ENCODE assay signal across 24 cellular contexts in genomic region chr5:31774779-31775178, GRCh38.
DNase-seq lines count a peak whose midpoint lies in the region; ATAC-seq and TF ChIP-seq lines count a peak whose summit lies in the region.
"Had no signal": no experiment of that assay in that cellular context is flagged by ENCODE, and none has a peak within 500 bp of the region (broad histone marks: within the 10 kb centered on the region; RNA-seq: fewer than 3 reads in every experiment).

No MANE protein-coding gene starts in this region.

- no peaks in the 10 kb centered on the region for H3K36me3 ChIP-seq in HEK293 (ENCODE audit: control insufficient read depth in 2 of 2, insufficient read depth in 1 of 2, low read length in 2 of 2)
- H3K36me3 ChIP-seq in gastroesophageal sphincter, result no peaks in the 10 kb centered on the region
- H3K36me3 ChIP-seq in osteoblast (ENCODE audit: insufficient read depth, low read length), result no peaks in the 10 kb centered on the region
- no peaks in the 10 kb centered on the region for H3K36me3 ChIP-seq in transverse colon
- H3K36me3 ChIP-seq in PC-9 (ENCODE audit: low read depth), result no peaks in the 10 kb centered on the region
- H3K36me3 ChIP-seq: BLaER1 treated with 17β-estradiol and CSF1 and Interleukin-3, amounts not matched to agents 10 nM and 100 nM; neutrophil had no signal

- intact Hi-C loops in transverse colon (cut with DNase I; ENCODE audit: low total_unique reads), result no loop called here
- intact Hi-C loops in PC-9 (cut with micrococcal nuclease; ENCODE audit: unreplicated experiment), result no loop called here

- 4 to 11% methylated on average over 3 of the region's 3 CpGs for WGBS in gastroesophageal sphincter (ENCODE audit: low coverage in 1 of 2), 2 donors
- WGBS in transverse colon (ENCODE audit: low coverage in 1 of 2), 2 donors, result 55 to 59% methylated on average over 3 of the region's 3 CpGs

- in situ Hi-C loops in transverse colon (cut with MboI; ENCODE audit: low pct_ligation_motif_present in 1 of 4, low pct_unique_long_range_greater_than_20kb in 1 of 4, low sequenced_read_pairs in 3 of 4), result no loop called here

- TF ChIP-seq CTCF in HEK293 (tag by site-specific recombination; IDR thresholded peaks at IDR 0.05) (no peak), gastroesophageal sphincter (IDR thresholded peaks at IDR 0.05) (no peak), osteoblast (IDR thresholded peaks at IDR 0.05; ENCODE audit: extremely low read depth, low read depth, low read length) (no peak), transverse colon (IDR thresholded peaks at IDR 0.05) (no peak), PC-9 (conservative IDR thresholded peaks at IDR 0.05) (no peak)

- POLR2A ChIA-PET in HEK293 (lab: Yijun Ruan, JAX), result no interaction called here
- POLR2A ChIA-PET in PC-9 (lab: Charles Lee; ENCODE audit: unreplicated experiment), result no interaction called here

- no peaks in the 10 kb centered on the region for H3F3A ChIP-seq in PC-9 (ENCODE audit: insufficient read depth, low read depth)

- DNase-seq in NOMO-1 treated with dmso at 0.1 percent for 144 hours (lab: John Stamatoyannopoulos, UW; ENCODE audit: unreplicated experiment), result peak; percentile 39
- DNase-seq in osteoblast (ENCODE audit: insufficient read length, low spot score, missing footprints), result peak; percentile 85
- no peak for DNase-seq in transverse colon
- DNase-seq in PC-9, result no peak
- DNase-seq in C1 segment of cervical spinal cord (lab: John Stamatoyannopoulos, UW), result no peak
- no peak for DNase-seq in NCI-H1436 (lab: John Stamatoyannopoulos, UW)
- DNase-seq: activated CD4-positive, alpha-beta T cell treated with anti-CD3 and anti-CD28 coated beads, Interleukin-2, amount 10 ng/mL, durations not matched to agents 24 days and 14 days; activated CD8-positive, alpha-beta memory T cell treated with anti-CD3 and anti-CD28 coated beads, Interleukin-2, amount 10 ng/mL, durations not matched to agents 7 days and 5 days; activated naive CD8-positive, alpha-beta T cell treated with anti-CD3 and anti-CD28 coated beads, Interleukin-2, amount 10 ng/mL, durations not matched to agents 7 days and 5 days; effector CD4-positive, alpha-beta T cell; erythroblast; H7; mammary epithelial cell; NCI-H187; NCI-H526; small intestine; stimulated activated CD4-positive, alpha-beta T cell treated with anti-CD3 and anti-CD28 coated beads, Interleukin-1b, Interleukin-23, amount 100 ng/mL, for 48 hours had no signal

- no peak overlapping the region for H3K4me3 ChIP-seq in HEK293 (ENCODE audit: low read depth, low read length)
- no peak overlapping the region for H3K4me3 ChIP-seq in gastroesophageal sphincter
- H3K4me3 ChIP-seq in osteoblast (ENCODE audit: insufficient read depth, low read length), result no peak overlapping the region
- no peak overlapping the region for H3K4me3 ChIP-seq in transverse colon
- H3K4me3 ChIP-seq in PC-9, result no peak overlapping the region
- H3K4me3 ChIP-seq: BLaER1 treated with 17β-estradiol and CSF1 and Interleukin-3, amounts not matched to agents 10 nM and 100 nM; psoas muscle had no signal

- no peaks in the 10 kb centered on the region for H3K9me2 ChIP-seq in PC-9 (ENCODE audit: insufficient read depth)

- H3K79me2 ChIP-seq in osteoblast (ENCODE audit: insufficient read depth, low read length) (no peaks in the 10 kb centered on the region), PC-9 (ENCODE audit: low read depth) (no peaks in the 10 kb centered on the region)

- TF ChIP-seq POLR2A in gastroesophageal sphincter (IDR thresholded peaks at IDR 0.05), result no peak
- TF ChIP-seq POLR2A in transverse colon (IDR thresholded peaks at IDR 0.05), result no peak

- ATAC-seq in gastroesophageal sphincter, result peak; percentile 32
- ATAC-seq: activated CD8-positive, alpha-beta memory T cell treated with anti-CD3 and anti-CD28 coated beads, Interleukin-2, amount 10 ng/mL, durations not matched to agents 7 days and 5 days had no signal

- no peaks in the 10 kb centered on the region for H4K20me1 ChIP-seq in osteoblast (ENCODE audit: insufficient read depth, low read length)
- H4K20me1 ChIP-seq in PC-9 (ENCODE audit: insufficient read depth), result no peaks in the 10 kb centered on the region
- H4K20me1 ChIP-seq: BLaER1 treated with 17β-estradiol and CSF1 and Interleukin-3, amounts not matched to agents 10 nM and 100 nM had no signal

- H2AFZ ChIP-seq in osteoblast (ENCODE audit: low read length) (no peak overlapping the region), PC-9 (no peak overlapping the region; the same call in 1 of the 2 replicates)

- TF ChIP-seq EP300 in gastroesophageal sphincter (IDR thresholded peaks at IDR 0.05) (no peak), transverse colon (IDR thresholded peaks at IDR 0.05; ENCODE audit: low read depth) (no peak)

- H3K4me1 ChIP-seq in HEK293 (ENCODE audit: control insufficient read depth, insufficient read depth, low read length), result no peaks in the 10 kb centered on the region
- H3K4me1 ChIP-seq in gastroesophageal sphincter, result peaks cover 0 to 12% (median 0%) of the 10 kb centered on the region in 3 donors
- H3K4me1 ChIP-seq in osteoblast (ENCODE audit: insufficient read depth, low read length), result no peaks in the 10 kb centered on the region
- H3K4me1 ChIP-seq in transverse colon, result no peaks in the 10 kb centered on the region
- no peaks in the 10 kb centered on the region for H3K4me1 ChIP-seq in PC-9 (replicated peaks; ENCODE audit: insufficient read depth)
- H3K4me1 ChIP-seq: psoas muscle had no signal

- H3K27ac ChIP-seq in HEK293 (ENCODE audit: extremely low read depth, low read depth, low read length) (no peak overlapping the region), gastroesophageal sphincter (peak overlapping the region in 2 of 4 donors; percentile 1 to 9), osteoblast (ENCODE audit: low read depth, low read length) (no peak overlapping the region), transverse colon (no peak overlapping the region), PC-9 (no peak overlapping the region)
- H3K27ac ChIP-seq: neutrophil, psoas muscle, RWPE1, VCaP had no signal

- CTCF ChIA-PET in HEK293 (lab: Yijun Ruan, JAX), result interaction anchor here (0.5 kb wide), 1 partner anchor 876 kb away, joined by 3 read pairs; no protein-coding TSS in a partner anchor
- CTCF ChIA-PET in PC-9 (lab: Charles Lee), result no interaction called here

- H3K27me3 ChIP-seq in gastroesophageal sphincter, result no peaks in the 10 kb centered on the region
- H3K27me3 ChIP-seq in osteoblast (ENCODE audit: insufficient read depth, low read length), result peaks cover 6% of the 10 kb centered on the region
- H3K27me3 ChIP-seq in transverse colon, result no peaks in the 10 kb centered on the region
- H3K27me3 ChIP-seq in PC-9 (ENCODE audit: insufficient read depth, low read depth), result peaks cover 69% of the 10 kb centered on the region
- H3K27me3 ChIP-seq: BLaER1 treated with 17β-estradiol and CSF1 and Interleukin-3, amounts not matched to agents 10 nM and 100 nM; neutrophil had no signal

- H3K9me3 ChIP-seq in HEK293 (ENCODE audit: control insufficient read depth, insufficient read depth, low read depth, low read length), result no peaks in the 10 kb centered on the region
- H3K9me3 ChIP-seq in gastroesophageal sphincter, result no peaks in the 10 kb centered on the region
- no peaks in the 10 kb centered on the region for H3K9me3 ChIP-seq in osteoblast (ENCODE audit: low read depth, low read length)
- H3K9me3 ChIP-seq in transverse colon, result no peaks in the 10 kb centered on the region
- H3K9me3 ChIP-seq in PC-9 (ENCODE audit: insufficient read depth, low read depth), result no peaks in the 10 kb centered on the region
- H3K9me3 ChIP-seq: neutrophil, psoas muscle had no signal

- H3K4me2 ChIP-seq in osteoblast (ENCODE audit: insufficient read depth, low read length) (no peak overlapping the region), PC-9 (no peak overlapping the region)

- BruUV-seq in PC-9 (replicated peaks; lab: Mats Ljungman, UMichigan), result no TSS peak

TF ChIP-seq in HEK293, 187 proteins besides CTCF, POLR2A, EP300 and RAD21 (continues in another document):
- TF ChIP-seq ZNF121 (tag by site-specific recombination; IDR thresholded peaks at IDR 0.05), result no peak
- TF ChIP-seq ZNF837 (tag by site-specific recombination; IDR thresholded peaks at IDR 0.05), result no peak
- peak; percentile 81 for TF ChIP-seq ZNF112 (tag by site-specific recombination; IDR thresholded peaks at IDR 0.05)

Comparison
In these comparisons a context has a peak if more than half of its experiments do, and no peak if none do; other contexts are left out.
1. DNase-seq: peak in NOMO-1 treated with dmso at 0.1 percent for 144 hours (single experiment) and osteoblast (single experiment); none in transverse colon (single experiment), PC-9 (0 of 2), C1 segment of cervical spinal cord (0 of 14) and NCI-H1436 (single experiment).